Comparison of ENCODE assay signal across 10 cellular contexts in genomic region chr2:191845248-191845715, GRCh38. TPM values are rescaled to one million over a fixed set of nuclear protein-coding genes. Genes with fewer than 3 reads are reported as not detected.
DNase-seq lines count a peak whose midpoint lies in the region; ATAC-seq and TF ChIP-seq lines count a peak whose summit lies in the region.
"Had no signal": no experiment of that assay in that cellular context is flagged by ENCODE, and none has a peak within 500 bp of the region (broad histone marks: within the 10 kb centered on the region; RNA-seq: fewer than 3 reads in every experiment).

No MANE protein-coding gene starts in this region.

- DNase-seq in HFF-Myc (ENCODE audit: extremely low read depth, low read depth) (no peak), coronary artery (ENCODE audit: low spot score) (no peak), suprapubic skin (ENCODE audit: low spot score in 2 of 2) (no peak), occipital lobe (lab: John Stamatoyannopoulos, UW) (no peak)
- DNase-seq in activated T-helper 2 cell treated with anti-CD3 and anti-CD28 coated beads, Interferon-gamma antibody, Interleukin-2, Interleukin-4, amounts not matched to agents 10 μg/mL and 5 μg/mL and 100 μg/mL, durations not matched to agents 14 hours and 24 hours and 36 hours (ENCODE audit: low spot score) = no peak
- no peak for DNase-seq in activated CD8-positive, alpha-beta memory T cell treated with anti-CD3 and anti-CD28 coated beads, Interleukin-2, amount 50 U/mL, for 48 hours
- DNase-seq: pancreas; stimulated activated naive CD4-positive, alpha-beta T cell treated with Interleukin-2 at 50 U/mL for 16 hours had no signal

- 61% methylated on average over 9 of the region's 9 CpGs for WGBS in liver
- 46% methylated on average over 8 of the region's 9 CpGs for WGBS in suprapubic skin

- no peaks in the 10 kb centered on the region for H3K9me3 ChIP-seq in liver (ENCODE audit: control insufficient read depth in 4 of 4, low read length in 3 of 4)
- no peaks in the 10 kb centered on the region for H3K9me3 ChIP-seq in suprapubic skin
- H3K9me3 ChIP-seq: pancreas had no signal

- no peaks in the 10 kb centered on the region for H3K4me1 Mint-ChIP-seq in activated T-helper 2 cell treated with anti-CD3 and anti-CD28 coated beads, Interferon-gamma antibody, Interleukin-2, Interleukin-4, amounts not matched to agents 10 μg/mL and 5 μg/mL and 100 μg/mL, durations not matched to agents 14 hours and 24 hours and 36 hours (ENCODE audit: low read depth)

- TF ChIP-seq POLR2A in suprapubic skin (IDR thresholded peaks at IDR 0.05) = no peak

- TF ChIP-seq RAD21 in liver (IDR thresholded peaks at IDR 0.05) = no peak

- H3K4me1 ChIP-seq in liver (ENCODE audit: control insufficient read depth in 4 of 4, insufficient read depth in 4 of 4, low read length in 3 of 4) = peaks cover 0 to 5% (median under 1%) of the 10 kb centered on the region in 4 donors
- H3K4me1 ChIP-seq in suprapubic skin = peaks cover 28% of the 10 kb centered on the region

- no peak for ATAC-seq in GM19467 (IDR thresholded peaks at IDR 0.05; ENCODE audit: unreplicated experiment)

- H3K27me3 ChIP-seq in liver (ENCODE audit: control insufficient read depth in 4 of 4, insufficient read depth in 4 of 4, low read length in 3 of 4) = no peaks in the 10 kb centered on the region
- H3K27me3 ChIP-seq in suprapubic skin = no peaks in the 10 kb centered on the region
- H3K27me3 ChIP-seq: pancreas had no signal

- TF ChIP-seq CTCF in HFF-Myc (IDR thresholded peaks at IDR 0.05; ENCODE audit: low read depth, low read length, missing control alignments) (no peak), coronary artery (IDR thresholded peaks at IDR 0.05) (no peak), liver (IDR thresholded peaks at IDR 0.05; ENCODE audit: low read depth, low read length, missing input control) (no peak), suprapubic skin (IDR thresholded peaks at IDR 0.05) (no peak)

- peak overlapping the region; percentile 26 to 75 for H3K27ac ChIP-seq in coronary artery
- H3K27ac ChIP-seq in liver (ENCODE audit: low read depth in 1 of 2, low read length in 2 of 2) = peak overlapping the region; percentile 3 to 28
- peak overlapping the region; percentile 40 for H3K27ac ChIP-seq in suprapubic skin
- H3K27ac ChIP-seq: pancreas had no signal

- no peaks in the 10 kb centered on the region for H3K9me3 Mint-ChIP-seq in activated T-helper 2 cell treated with anti-CD3 and anti-CD28 coated beads, Interferon-gamma antibody, Interleukin-2, Interleukin-4, amounts not matched to agents 10 μg/mL and 5 μg/mL and 100 μg/mL, durations not matched to agents 14 hours and 24 hours and 36 hours

- H3K27me3 Mint-ChIP-seq in activated T-helper 2 cell treated with anti-CD3 and anti-CD28 coated beads, Interferon-gamma antibody, Interleukin-2, Interleukin-4, amounts not matched to agents 10 μg/mL and 5 μg/mL and 100 μg/mL, durations not matched to agents 14 hours and 24 hours and 36 hours (ENCODE audit: low read depth) = peaks cover 44% of the 10 kb centered on the region

- H3K4me3 ChIP-seq in HFF-Myc (replicated peaks; ENCODE audit: low read depth, low read length) (peak overlapping the region; percentile 27), coronary artery (peak overlapping the region; percentile 66), liver (ENCODE audit: low read depth in 1 of 3, low read length in 3 of 3) (peak overlapping the region; percentile 30 to 33 (median 31)), suprapubic skin (peak overlapping the region; percentile 48)

- peak overlapping the region in 1 of 2 donors; percentile 71 for H3K9ac ChIP-seq in liver (ENCODE audit: low read depth in 1 of 2, low read length in 2 of 2)

- TF ChIP-seq EP300 in suprapubic skin (IDR thresholded peaks at IDR 0.05) = no peak

- no peak overlapping the region for H3K27ac Mint-ChIP-seq in activated T-helper 2 cell treated with anti-CD3 and anti-CD28 coated beads, Interferon-gamma antibody, Interleukin-2, Interleukin-4, amounts not matched to agents 10 μg/mL and 5 μg/mL and 100 μg/mL, durations not matched to agents 14 hours and 24 hours and 36 hours

- no peaks in the 10 kb centered on the region for H3K36me3 Mint-ChIP-seq in activated T-helper 2 cell treated with anti-CD3 and anti-CD28 coated beads, Interferon-gamma antibody, Interleukin-2, Interleukin-4, amounts not matched to agents 10 μg/mL and 5 μg/mL and 100 μg/mL, durations not matched to agents 14 hours and 24 hours and 36 hours (ENCODE audit: low read depth)

- intact Hi-C loops in activated T-helper 2 cell treated with anti-CD3 and anti-CD28 coated beads, Interferon-gamma antibody, Interleukin-2, Interleukin-4, amounts not matched to agents 10 μg/mL and 5 μg/mL and 100 μg/mL, durations not matched to agents 14 hours and 24 hours and 36 hours (cut with micrococcal nuclease) = no loop called here

- no peaks in the 10 kb centered on the region for H3K36me3 ChIP-seq in liver (ENCODE audit: control insufficient read depth in 4 of 4, insufficient read depth in 3 of 4, low read depth in 1 of 4, low read length in 3 of 4)
- H3K36me3 ChIP-seq in suprapubic skin = no peaks in the 10 kb centered on the region
- H3K36me3 ChIP-seq: pancreas had no signal

- no peak overlapping the region for H3K4me3 Mint-ChIP-seq in activated T-helper 2 cell treated with anti-CD3 and anti-CD28 coated beads, Interferon-gamma antibody, Interleukin-2, Interleukin-4, amounts not matched to agents 10 μg/mL and 5 μg/mL and 100 μg/mL, durations not matched to agents 14 hours and 24 hours and 36 hours (ENCODE audit: low read depth)

TF ChIP-seq in liver, 16 proteins besides CTCF, POLR2A, EP300 and RAD21:
- TF ChIP-seq REST (IDR thresholded peaks at IDR 0.05) = no peak
- TF ChIP-seq EGR1 (IDR thresholded peaks at IDR 0.05; ENCODE audit: low read depth in 2 of 2) = no peak
- no peak for TF ChIP-seq MAX (IDR thresholded peaks at IDR 0.05)
- TF ChIP-seq SP1 (IDR thresholded peaks at IDR 0.05) = no peak
- no peak for TF ChIP-seq JUND (IDR thresholded peaks at IDR 0.05)
- TF ChIP-seq HNF4G (IDR thresholded peaks at IDR 0.05) = no peak
- TF ChIP-seq YY1 (IDR thresholded peaks at IDR 0.05) = no peak
- TF ChIP-seq ZBTB33 (IDR thresholded peaks at IDR 0.05) = no peak
- no peak for TF ChIP-seq FOXA1 (IDR thresholded peaks at IDR 0.05)
- no peak for TF ChIP-seq GABPA (IDR thresholded peaks at IDR 0.05 in 1 of 2, conservative IDR thresholded peaks at IDR 0.05 in 1 of 2)
- no peak for TF ChIP-seq NR2F2 (IDR thresholded peaks at IDR 0.05)
- no peak for TF ChIP-seq ATF3 (IDR thresholded peaks at IDR 0.05)

RNA-seq across cellular contexts. Expression of gene CAVIN2, which starts 1.6 kb away (rescaled TPM):
- total RNA-seq in liver (10 to 100 TPM; 13.3 to 20.7 TPM), suprapubic skin (10 to 100 TPM in 1 of 4 donors, 1 to 10 TPM in 3; 3.8 to 12.9 (median 6.7) TPM), occipital lobe (6.6 TPM)
- polyA plus RNA-seq in liver = 10 to 100 TPM; 13.9 to 14.1 TPM
- not detected in 2 replicates for total RNA-seq in activated T-helper 2 cell treated with anti-CD3 and anti-CD28 coated beads, Interferon-gamma antibody, Interleukin-2, Interleukin-4, amounts not matched to agents 10 μg/mL and 5 μg/mL and 100 μg/mL, durations not matched to agents 14 hours and 24 hours and 36 hours
